In the genomic region with DNA sequence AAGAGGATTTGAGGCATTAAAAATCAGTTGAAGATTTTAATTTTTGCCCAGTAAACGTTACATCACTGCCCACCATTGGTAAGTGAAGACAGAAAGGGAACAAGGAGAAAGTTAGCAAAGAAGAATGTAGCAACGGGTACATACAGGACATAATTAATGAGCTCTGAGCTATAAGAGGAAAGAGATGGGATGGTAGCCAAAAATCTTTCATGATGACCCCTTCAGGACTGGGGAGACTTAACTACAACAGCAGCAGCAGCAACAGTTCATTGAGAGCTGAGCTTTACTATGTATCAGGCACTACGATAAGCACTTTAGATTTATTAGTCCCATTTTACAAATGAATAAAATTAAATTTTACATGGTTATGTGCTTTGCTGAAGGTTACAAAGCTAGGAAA, we compare ENCODE assay signal across 25 cellular contexts. TPM values are rescaled to one million over a fixed set of nuclear protein-coding genes. Genes with fewer than 3 reads are reported as not detected.
DNase-seq lines count a peak whose midpoint lies in the region; ATAC-seq, FAIRE-seq and TF ChIP-seq lines count a peak whose summit lies in the region.
"Had no signal": no experiment of that assay in that cellular context is flagged by ENCODE, and none has a peak within 500 bp of the region (broad histone marks: within the 10 kb centered on the region; RNA-seq: fewer than 3 reads in every experiment).

No MANE protein-coding gene starts in this region.

- no peak overlapping the region for H2BK120ac ChIP-seq in H1 (replicated peaks; ENCODE audit: low read depth, low read length)

- peaks cover 21% of the 10 kb centered on the region for H3K4me1 Mint-ChIP-seq in activated CD4-positive, alpha-beta T cell treated with anti-CD3 and anti-CD28 coated beads, Interleukin-2, amount 10 ng/mL, durations not matched to agents 24 days and 14 days
- H3K4me1 Mint-ChIP-seq: B cell had no signal

- no peaks in the 10 kb centered on the region for H4K20me1 ChIP-seq in SK-N-SH (ENCODE audit: insufficient read depth)
- H4K20me1 ChIP-seq in H1 (replicated peaks in 1 of 2; ENCODE audit: control insufficient read depth in 1 of 2, insufficient read depth in 2 of 2, low read length in 2 of 2): no peaks in the 10 kb centered on the region

- no peaks in the 10 kb centered on the region for H3K27me3 ChIP-seq in SK-N-SH (ENCODE audit: insufficient read depth)
- H3K27me3 ChIP-seq in H1 (replicated peaks in 1 of 4; ENCODE audit: control insufficient read depth in 3 of 4, extremely low read depth in 1 of 4, insufficient read depth in 3 of 4, low read length in 3 of 4): peaks cover 0 to 1% (median 0%) of the 10 kb centered on the region in 4 experiments; a peak in 1 of 7 replicates
- H3K27me3 ChIP-seq: SJCRH30 had no signal

- no peak for FAIRE-seq in H1 (lab: Jason Lieb, UNC)
- FAIRE-seq: GM12891, HTR-8/SVneo, RCC 7860 had no signal

- no peak overlapping the region for H3K4ac ChIP-seq in H1 (replicated peaks; ENCODE audit: insufficient read length, low read depth, low read length)

- no peak overlapping the region for H3K9ac ChIP-seq in SK-N-SH
- H3K9ac ChIP-seq in H1 (replicated peaks in 1 of 4; ENCODE audit: extremely low read depth in 1 of 4, low read depth in 3 of 4, low read length in 3 of 4): no peak overlapping the region

- H3K9me3 ChIP-seq in SK-N-SH: no peaks in the 10 kb centered on the region
- no peaks in the 10 kb centered on the region for H3K9me3 ChIP-seq in H1 (ENCODE audit: insufficient read depth in 2 of 2, low read depth in 1 of 2, low read length in 1 of 2)
- H3K9me3 ChIP-seq: Caco-2, SJCRH30 had no signal

- CTCF ChIA-PET in SK-N-SH (lab: Yijun Ruan, JAX) (interaction anchor here (1.0 to 4.8 kb wide), 3 partner anchors 12 to 124 kb away, joined by 4 to 73 read pairs (median 13); partner anchors contain the start of gene LPCAT4), H1 (lab: Charles Lee; ENCODE audit: partially characterized antibody) (interaction anchor here (0.7 to 5.6 kb wide), 10 partner anchors 10 to 142 kb away, joined by 3 to 41 read pairs (median 6); partner anchors contain the start of gene EMC7)

- H3K79me2 ChIP-seq in SK-N-SH (ENCODE audit: insufficient read depth) (no peaks in the 10 kb centered on the region), H1 (ENCODE audit: control insufficient read depth in 1 of 2, insufficient read depth in 2 of 2, low read length in 2 of 2) (no peaks in the 10 kb centered on the region)

- H2AK5ac ChIP-seq in H1 (ENCODE audit: low read depth, low read length): no peak overlapping the region

- no peak overlapping the region for H2BK12ac ChIP-seq in H1 (ENCODE audit: low read depth, low read length)

- H2BK5ac ChIP-seq in H1 (ENCODE audit: low read depth, low read length): no peak overlapping the region

- TF ChIP-seq RAD21 in SK-N-SH (IDR thresholded peaks at IDR 0.05; ENCODE audit: low read length) (no peak), H1 (IDR thresholded peaks at IDR 0.05 in 1 of 2, conservative IDR thresholded peaks at IDR 0.05 in 1 of 2; ENCODE audit: low read depth in 2 of 2, low read length in 2 of 2) (no peak)

- H3K4me3 Mint-ChIP-seq in activated CD4-positive, alpha-beta T cell treated with anti-CD3 and anti-CD28 coated beads, Interleukin-2, amount 10 ng/mL, durations not matched to agents 24 days and 14 days: no peak overlapping the region
- H3K4me3 Mint-ChIP-seq: B cell; CD8-positive, alpha-beta T cell; H9 had no signal

- intact Hi-C loops in activated CD4-positive, alpha-beta T cell treated with anti-CD3 and anti-CD28 coated beads, Interleukin-2, amount 10 ng/mL, durations not matched to agents 24 days and 14 days (cut with micrococcal nuclease): loop anchor here (10.0 kb wide), 1 partner anchor 192 kb away; the partner anchor contains the start of gene GOLGA8A

- peak overlapping the region in 1 of 2 experiments; percentile 97; a peak in 1 of 4 replicates for H3K27ac ChIP-seq in SK-N-SH (ENCODE audit: low read depth in 2 of 2, low read length in 1 of 2)
- H3K27ac ChIP-seq in H1 (ENCODE audit: low read depth, low read length): no peak overlapping the region
- H3K27ac ChIP-seq: 22Rv1, C4-2B, SJCRH30 had no signal

- H3K4me2 ChIP-seq in SK-N-SH (no peak overlapping the region), H1 (ENCODE audit: insufficient read depth in 1 of 2, low read depth in 2 of 2, low read length in 2 of 2) (no peak overlapping the region)

- peak overlapping the region; percentile 36 for H3K27ac Mint-ChIP-seq in activated CD4-positive, alpha-beta T cell treated with anti-CD3 and anti-CD28 coated beads, Interleukin-2, amount 10 ng/mL, durations not matched to agents 24 days and 14 days
- H3K27ac Mint-ChIP-seq: CD8-positive, alpha-beta T cell; H9 had no signal

- no peaks in the 10 kb centered on the region for H3K79me1 ChIP-seq in H1 (ENCODE audit: low read depth, low read length)

- H3K36me3 ChIP-seq in SK-N-SH (replicated peaks in 1 of 2; ENCODE audit: control insufficient read depth in 1 of 2, insufficient read depth in 2 of 2, low read length in 1 of 2) (peaks cover 0 to 4% of the 10 kb centered on the region in 2 experiments), H1 (ENCODE audit: control insufficient read depth in 2 of 4, insufficient read depth in 4 of 4, low read length in 3 of 4) (peaks cover 0 to 6% (median 0%) of the 10 kb centered on the region in 4 experiments; a peak in 2 of 8 replicates)
- H3K36me3 ChIP-seq: SJCRH30 had no signal

- POLR2A ChIA-PET in SK-N-SH (lab: Yijun Ruan, JAX): no interaction called here
- POLR2A ChIA-PET in H1 (lab: Charles Lee; ENCODE audit: partially characterized antibody): no interaction called here

- H3K23me2 ChIP-seq in H1 (ENCODE audit: low read depth, low read length): no peaks in the 10 kb centered on the region

- H4K91ac ChIP-seq in H1 (replicated peaks; ENCODE audit: insufficient read length, low read length): no peak overlapping the region

- H3F3A ChIP-seq in SK-N-SH (replicated peaks; ENCODE audit: insufficient read depth): peaks cover 29% of the 10 kb centered on the region

- H2BK15ac ChIP-seq in H1 (ENCODE audit: low read length): no peak overlapping the region

- no peak overlapping the region for H4K5ac ChIP-seq in H1 (ENCODE audit: insufficient read length, low read depth, low read length)

- TF ChIP-seq EP300 in SK-N-SH (IDR thresholded peaks at IDR 0.05; ENCODE audit: borderline replicate concordance in 1 of 2, low read depth in 1 of 2, low read length in 1 of 2) (no peak), H1 (IDR thresholded peaks at IDR 0.05; ENCODE audit: borderline replicate concordance in 1 of 2, low read depth in 2 of 2, low read length in 2 of 2) (no peak)

- H3K4me3 ChIP-seq in SK-N-SH (ENCODE audit: low read depth in 2 of 2, low read length in 1 of 2) (no peak overlapping the region), H1 (ENCODE audit: extremely low read depth in 1 of 4, insufficient read depth in 2 of 4, low read depth in 3 of 4, low read length in 4 of 4) (no peak overlapping the region)
- H3K4me3 ChIP-seq: SJCRH30 had no signal

- no peak overlapping the region for H3K56ac ChIP-seq in H1 (replicated peaks; ENCODE audit: insufficient read length, low read depth, low read length)

- H2BK20ac ChIP-seq in H1 (ENCODE audit: low read length): 0 out of 2 replicates have a peak overlapping the region, but pooled peaks have one; percentile 57

- H3K14ac ChIP-seq in H1 (ENCODE audit: insufficient read length): no peak overlapping the region

- DNase-seq in activated CD4-positive, alpha-beta T cell treated with anti-CD3 and anti-CD28 coated beads, Interleukin-2, amount 10 ng/mL, durations not matched to agents 24 days and 14 days: no peak
- no peak for DNase-seq in activated CD4-positive, alpha-beta T cell treated with anti-CD3 and anti-CD28 coated beads for 1 hour
- DNase-seq in SK-N-SH (no peak), H1 (ENCODE audit: low read depth in 1 of 2, low spot score in 2 of 2) (no peak), pulmonary artery endothelial cell (ENCODE audit: low read depth, low spot score) (peak; percentile 45)
- DNase-seq: Caco-2; CD8-positive, alpha-beta T cell; EL; GDM1; H9; KBM-7; MM.1S; NCI-H2029; NCI-H446; NCI-H524 treated with DMSO at 0.1 percent for 48 hours; NCI-H774; SJCRH30 had no signal

- H3K27me3 Mint-ChIP-seq in activated CD4-positive, alpha-beta T cell treated with anti-CD3 and anti-CD28 coated beads, Interleukin-2, amount 10 ng/mL, durations not matched to agents 24 days and 14 days: no peaks in the 10 kb centered on the region
- H3K27me3 Mint-ChIP-seq: B cell had no signal

- no peak for TF ChIP-seq POLR2A in H1 (IDR thresholded peaks at IDR 0.05; ENCODE audit: control extremely low read depth in 1 of 2, low read depth in 2 of 2, low read length in 2 of 2)

- TF ChIP-seq CTCF in SK-N-SH (IDR thresholded peaks at IDR 0.05) (no peak), H1 (IDR thresholded peaks at IDR 0.05; ENCODE audit: control extremely low read depth in 1 of 3, insufficient read depth in 1 of 3, low read depth in 1 of 3, low read length in 3 of 3) (no peak)

- no peak overlapping the region for H3K18ac ChIP-seq in H1 (ENCODE audit: extremely low read depth, low read length)

- H3K9me2 ChIP-seq in SK-N-SH: no peaks in the 10 kb centered on the region

- ATAC-seq in HG03342 (IDR thresholded peaks at IDR 0.05; ENCODE audit: unreplicated experiment): no peak
- no peak for ATAC-seq in GM21717 (IDR thresholded peaks at IDR 0.05; ENCODE audit: unreplicated experiment)
- ATAC-seq: CD8-positive, alpha-beta T cell had no signal

- no peak overlapping the region for H2AFZ ChIP-seq in SK-N-SH (ENCODE audit: low read depth)
- no peak overlapping the region for H2AFZ ChIP-seq in H1 (ENCODE audit: low read length)

- H3K23ac ChIP-seq in H1 (ENCODE audit: insufficient read length): no peak overlapping the region

- no peaks in the 10 kb centered on the region for H3K9me3 Mint-ChIP-seq in activated CD4-positive, alpha-beta T cell treated with anti-CD3 and anti-CD28 coated beads, Interleukin-2, amount 10 ng/mL, durations not matched to agents 24 days and 14 days
- H3K9me3 Mint-ChIP-seq: CD8-positive, alpha-beta T cell; H9 had no signal

- no peak overlapping the region for H4K8ac ChIP-seq in H1 (ENCODE audit: extremely low read depth, insufficient read depth, low read length)

- WGBS in SK-N-SH (ENCODE audit: low lambda C conversion rate): 74% methylated on average over 3 of the region's 3 CpGs
- WGBS in H1 (ENCODE audit: extremely low coverage in 1 of 2, insufficient coverage in 1 of 2, insufficient read length in 1 of 2, insufficient replicate concordance in 2 of 2, low coverage in 1 of 2, low lambda C conversion rate in 2 of 2, missing lambda C conversion rate in 1 of 2), 2 experiments: 98% methylated on average over 3 of the region's 3 CpGs; no CpG with 5 or more reads in 1 of the 2 experiments

- H3K4me1 ChIP-seq in SK-N-SH (ENCODE audit: control insufficient read depth in 1 of 2, insufficient read depth in 2 of 2, low read depth in 1 of 2, low read length in 1 of 2): peaks cover 0 to 13% of the 10 kb centered on the region in 2 experiments; a peak in 2 of 4 replicates
- peaks cover 0 to 3% (median under 1%) of the 10 kb centered on the region in 4 experiments; a peak in 3 of 7 replicates for H3K4me1 ChIP-seq in H1 (replicated peaks in 1 of 4; ENCODE audit: control insufficient read depth in 3 of 4, insufficient read depth in 4 of 4, low read length in 3 of 4)
- H3K4me1 ChIP-seq: SJCRH30 had no signal

- H3K36me3 Mint-ChIP-seq in activated CD4-positive, alpha-beta T cell treated with anti-CD3 and anti-CD28 coated beads, Interleukin-2, amount 10 ng/mL, durations not matched to agents 24 days and 14 days (ENCODE audit: low read depth): peaks cover 29% of the 10 kb centered on the region

RNA-seq across cellular contexts. Expression of gene EMC4, which starts 18.4 kb away (rescaled TPM):
- total RNA-seq in activated CD4-positive, alpha-beta T cell treated with anti-CD3 and anti-CD28 coated beads, Interleukin-2, amount 10 ng/mL, durations not matched to agents 24 days and 14 days: 102 and 105 TPM in 2 replicates
- polyA plus RNA-seq in SK-N-SH (2012; rRNA removed) (159 and 224 TPM in 2 replicates), H1 (2011; rRNA removed) (70.3 and 89.9 TPM in 2 replicates)
- 202 and 227 TPM in 2 replicates for polyA plus RNA-seq in SK-N-SH (2012; cell fraction: cytosol; rRNA removed)
- 122 and 128 TPM in 2 replicates for polyA plus RNA-seq in SK-N-SH (2012; cell fraction: nucleus; rRNA removed)
- 87.5 and 93.3 TPM in 2 replicates for total RNA-seq in H1 (2021; fragmentation: NEBNext Ultra II Directional; extraction: Animal tissue kit (Norgen Biotek cat#: 25700))
- 99.1 TPM for polyA plus RNA-seq in H1 (2011; cell fraction: cytosol; rRNA removed)
- polyA plus RNA-seq in H1 (2011; cell fraction: nucleus; rRNA removed): 91.7 TPM
- polyA plus RNA-seq in H1 (2012, experiment 1 of 2): 86.4 to 128 TPM (median 108 TPM) in 4 replicates
- 91.3 TPM for polyA plus RNA-seq in H1 (2012, experiment 2 of 2)
- 193 TPM for polyA plus RNA-seq in H1 (2013, experiment 1 of 2)
- polyA plus RNA-seq in H1 (2013, experiment 2 of 2): 233 TPM
- polyA minus RNA-seq in H1 (2011; rRNA and poly(A)+ RNA removed): 40.8 and 50.1 TPM in 2 replicates
- polyA minus RNA-seq in H1 (2011; cell fraction: cytosol; rRNA and poly(A)+ RNA removed): 44.8 TPM
- polyA minus RNA-seq in H1 (2011; cell fraction: nucleus; rRNA and poly(A)+ RNA removed): 38.6 TPM
- total RNA-seq in pulmonary artery endothelial cell: 215 and 255 TPM in 2 replicates

RNA-seq across cellular contexts. Expression of gene KATNBL1, which starts 33.3 kb away (rescaled TPM):
- 41.1 and 44.2 TPM in 2 replicates for total RNA-seq in activated CD4-positive, alpha-beta T cell treated with anti-CD3 and anti-CD28 coated beads, Interleukin-2, amount 10 ng/mL, durations not matched to agents 24 days and 14 days
- 13.8 and 20.3 TPM in 2 replicates for polyA plus RNA-seq in SK-N-SH (2012; rRNA removed)
- 19.2 and 21.5 TPM in 2 replicates for polyA plus RNA-seq in SK-N-SH (2012; cell fraction: cytosol; rRNA removed)
- polyA plus RNA-seq in SK-N-SH (2012; cell fraction: nucleus; rRNA removed): 26.6 and 42.4 TPM in 2 replicates
- total RNA-seq in H1 (2021; fragmentation: NEBNext Ultra II Directional; extraction: Animal tissue kit (Norgen Biotek cat#: 25700)): 50.3 and 51.4 TPM in 2 replicates
- 9.4 and 14.2 TPM in 2 replicates for polyA plus RNA-seq in H1 (2011; rRNA removed)
- polyA plus RNA-seq in H1 (2011; cell fraction: cytosol; rRNA removed): 24.6 TPM
- 15.2 TPM for polyA plus RNA-seq in H1 (2011; cell fraction: nucleus; rRNA removed)
- polyA plus RNA-seq in H1 (2012, experiment 1 of 2): 18.3 to 41.0 TPM (median 25.8 TPM) in 4 replicates
- 12.6 TPM for polyA plus RNA-seq in H1 (2012, experiment 2 of 2)
- 26.6 TPM for polyA plus RNA-seq in H1 (2013, experiment 1 of 2)
- polyA plus RNA-seq in H1 (2013, experiment 2 of 2): 23.6 TPM
- polyA minus RNA-seq in H1 (2011; rRNA and poly(A)+ RNA removed): 11.6 and 19.1 TPM in 2 replicates
- polyA minus RNA-seq in H1 (2011; cell fraction: cytosol; rRNA and poly(A)+ RNA removed): 22.7 TPM
- polyA minus RNA-seq in H1 (2011; cell fraction: nucleus; rRNA and poly(A)+ RNA removed): 54.7 TPM
- total RNA-seq in pulmonary artery endothelial cell: 42.3 and 61.0 TPM in 2 replicates
